ENCODE assay signal across 1 cellular context in genomic region chr5:64225286-64225981, GRCh38. TPM values are rescaled to one million over a fixed set of nuclear protein-coding genes. Genes with fewer than 3 reads are reported as not detected.
"Had no signal": no experiment of that assay in that cellular context is flagged by ENCODE, and none has a peak within 500 bp of the region (broad histone marks: within the 10 kb centered on the region; RNA-seq: fewer than 3 reads in every experiment).

No MANE protein-coding gene starts in this region.

RNA-seq across cellular contexts. Expression of gene RNF180, which starts 59.8 kb away (rescaled TPM):
- total RNA-seq: HFFc6 had no signal
